In genomic region chr7:512146-512510, GRCh38 we compare ENCODE assay signal across 26 cellular contexts. TPM values are rescaled to one million over a fixed set of nuclear protein-coding genes. Genes with fewer than 3 reads are reported as not detected.
DNase-seq lines count a peak whose midpoint lies in the region; ATAC-seq, FAIRE-seq and TF ChIP-seq lines count a peak whose summit lies in the region.
"Had no signal": no experiment of that assay in that cellular context is flagged by ENCODE, and none has a peak within 500 bp of the region (broad histone marks: within the 10 kb centered on the region; RNA-seq: fewer than 3 reads in every experiment).

No MANE protein-coding gene starts in this region.

- no peak overlapping the region for H2BK120ac ChIP-seq in H1 (replicated peaks; ENCODE audit: low read depth, low read length)

- no peaks in the 10 kb centered on the region; the same call in 1 of the 2 replicates for H3K27me3 Mint-ChIP-seq in HFFc6 (ENCODE audit: insufficient read depth)

- no peak overlapping the region for H3K27ac Mint-ChIP-seq in HFFc6
- H3K27ac Mint-ChIP-seq: CD4-positive, CD25-positive, alpha-beta regulatory T cell; naive thymus-derived CD4-positive, alpha-beta T cell; T-cell had no signal

- H3K9ac ChIP-seq in SK-N-SH (no peak overlapping the region), H1 (replicated peaks in 1 of 4; ENCODE audit: extremely low read depth in 1 of 4, low read depth in 3 of 4, low read length in 3 of 4) (no peak overlapping the region)

- H2AK5ac ChIP-seq in H1 (ENCODE audit: low read depth, low read length) = no peak overlapping the region

- POLR2A ChIA-PET in SK-N-SH (lab: Yijun Ruan, JAX) = no interaction called here
- POLR2A ChIA-PET in H1 (lab: Charles Lee; ENCODE audit: partially characterized antibody) = interaction anchor here (1.4 kb wide), 1 partner anchor 76 kb away, joined by 3 read pairs; no protein-coding TSS in a partner anchor

- TF ChIP-seq CTCF in SK-N-SH (IDR thresholded peaks at IDR 0.05) = no peak
- no peak for TF ChIP-seq CTCF in H1 (IDR thresholded peaks at IDR 0.05; ENCODE audit: control extremely low read depth in 1 of 3, insufficient read depth in 1 of 3, low read depth in 1 of 3, low read length in 3 of 3)
- no peak for TF ChIP-seq CTCF in mucosa of descending colon (IDR thresholded peaks at IDR 0.05)
- no peak for TF ChIP-seq CTCF in transverse colon (IDR thresholded peaks at IDR 0.05)
- no peak for TF ChIP-seq CTCF in HFFc6 (IDR thresholded peaks at IDR 0.05)

- H3K4ac ChIP-seq in H1 (replicated peaks; ENCODE audit: insufficient read length, low read depth, low read length) = no peak overlapping the region

- H3K23ac ChIP-seq in H1 (ENCODE audit: insufficient read length) = no peak overlapping the region

- TF ChIP-seq RAD21 in SK-N-SH (IDR thresholded peaks at IDR 0.05; ENCODE audit: low read length) (no peak), H1 (IDR thresholded peaks at IDR 0.05 in 1 of 2, conservative IDR thresholded peaks at IDR 0.05 in 1 of 2; ENCODE audit: low read depth in 2 of 2, low read length in 2 of 2) (no peak)

- no peak overlapping the region for H3K18ac ChIP-seq in H1 (ENCODE audit: extremely low read depth, low read length)

- H3K27ac ChIP-seq in SK-N-SH (ENCODE audit: low read depth in 2 of 2, low read length in 1 of 2) = no peak overlapping the region
- H3K27ac ChIP-seq in H1 (ENCODE audit: low read depth, low read length) = no peak overlapping the region
- H3K27ac ChIP-seq in transverse colon = peak overlapping the region in 3 of 4 donors; percentile 50 to 97 (median 69)
- H3K27ac ChIP-seq: 22Rv1 had no signal

- H3K9me3 Mint-ChIP-seq in HFFc6 = no peaks in the 10 kb centered on the region
- H3K9me3 Mint-ChIP-seq: CD4-positive, CD25-positive, alpha-beta regulatory T cell; naive thymus-derived CD4-positive, alpha-beta T cell; T-cell had no signal

- 89% methylated on average over 15 of the region's 19 CpGs for WGBS in SK-N-SH (ENCODE audit: low lambda C conversion rate)
- WGBS in H1 (ENCODE audit: extremely low coverage in 1 of 2, insufficient coverage in 1 of 2, insufficient read length in 1 of 2, insufficient replicate concordance in 2 of 2, low coverage in 1 of 2, low lambda C conversion rate in 2 of 2, missing lambda C conversion rate in 1 of 2), 2 experiments = 92% methylated on average over 17 of the region's 19 CpGs; no CpG with 5 or more reads in 1 of the 2 experiments
- 88% methylated on average over 4 of the region's 19 CpGs; no CpG with 5 or more reads in 1 of the 2 donors for WGBS in transverse colon (ENCODE audit: low coverage in 1 of 2), 2 donors

- DNase-seq in SK-N-SH = no peak
- no peak for DNase-seq in H1 (ENCODE audit: low read depth in 1 of 2, low spot score in 2 of 2)
- DNase-seq in mucosa of descending colon = peak in 2 of 3 donors; percentile 65 to 68
- no peak for DNase-seq in transverse colon
- no peak for DNase-seq in frontal cortex (ENCODE audit: low spot score in 2 of 2)
- no peak for DNase-seq in central memory CD4-positive, alpha-beta T cell
- DNase-seq in HFFc6 = no peak
- DNase-seq: activated CD4-positive, CD25-positive, alpha-beta regulatory T cell treated with anti-CD3 and anti-CD28 coated beads, Interleukin-2, amount 50 U/mL, for 72 hours; activated CD8-positive, alpha-beta memory T cell treated with anti-CD3 and anti-CD28 coated beads for 24 hours; activated gamma-delta T cell treated with Interleukin-2 at 50 U/mL for 16 hours; activated T-cell treated with anti-CD3 and anti-CD28 coated beads, Interleukin-2, amount 50 U/mL, for 1 hour; CD4-positive, CD25-positive, alpha-beta regulatory T cell; dermis blood vessel endothelial cell; HCEC 1CT; kidney glomerular epithelial cell; NCI-H2081; NCI-H446; PC-3; retina; stimulated activated CD4-positive, alpha-beta T cell treated with anti-CD3 and anti-CD28 coated beads, Interleukin-4, amount 100 ng/mL, for 4 hours; stimulated activated naive CD4-positive, alpha-beta T cell treated with Interleukin-2 at 50 U/mL for 16 hours; T-cell had no signal

- CTCF ChIA-PET in SK-N-SH (lab: Yijun Ruan, JAX) = interaction anchor here (1.6 kb wide), 1 partner anchor 11 kb away, joined by 4 read pairs; no protein-coding TSS in a partner anchor
- CTCF ChIA-PET in H1 (lab: Charles Lee; ENCODE audit: partially characterized antibody) = interaction anchor here (0.7 kb wide), 1 partner anchor 179 kb away, joined by 3 read pairs; no protein-coding TSS in a partner anchor

- TF ChIP-seq EP300 in SK-N-SH (IDR thresholded peaks at IDR 0.05; ENCODE audit: borderline replicate concordance in 1 of 2, low read depth in 1 of 2, low read length in 1 of 2) (no peak), H1 (IDR thresholded peaks at IDR 0.05; ENCODE audit: borderline replicate concordance in 1 of 2, low read depth in 2 of 2, low read length in 2 of 2) (no peak), transverse colon (IDR thresholded peaks at IDR 0.05; ENCODE audit: low read depth) (no peak)

- H4K20me1 ChIP-seq in SK-N-SH (ENCODE audit: insufficient read depth) (peaks cover 69% of the 10 kb centered on the region), H1 (replicated peaks in 1 of 2; ENCODE audit: control insufficient read depth in 1 of 2, insufficient read depth in 2 of 2, low read length in 2 of 2) (peaks cover 7 to 14% of the 10 kb centered on the region in 2 experiments)

- in situ Hi-C loops in transverse colon (cut with MboI; ENCODE audit: low pct_ligation_motif_present in 1 of 4, low pct_unique_long_range_greater_than_20kb in 1 of 4, low sequenced_read_pairs in 3 of 4) = no loop called here

- no peaks in the 10 kb centered on the region; the same call in none of the 2 replicates for H3K79me1 ChIP-seq in H1 (ENCODE audit: low read depth, low read length)

- peak overlapping the region; percentile 60; the same call in 1 of the 2 replicates for H2BK5ac ChIP-seq in H1 (ENCODE audit: low read depth, low read length)

- H3K14ac ChIP-seq in H1 (ENCODE audit: insufficient read length) = no peak overlapping the region

- ATAC-seq in SK-N-SH treated with all-trans-retinoic acid at 6 μM for 48 hours = no peak
- peak; percentile 61 for ATAC-seq in mucosa of descending colon
- ATAC-seq: PC-3, T-cell had no signal

- H2BK12ac ChIP-seq in H1 (ENCODE audit: low read depth, low read length) = no peak overlapping the region

- H3F3A ChIP-seq in SK-N-SH (replicated peaks; ENCODE audit: insufficient read depth) = peaks cover 22% of the 10 kb centered on the region

- H3K9me2 ChIP-seq in SK-N-SH = no peaks in the 10 kb centered on the region

- H3K27me3 ChIP-seq in SK-N-SH (ENCODE audit: insufficient read depth) (no peaks in the 10 kb centered on the region), H1 (replicated peaks in 1 of 4; ENCODE audit: control insufficient read depth in 3 of 4, extremely low read depth in 1 of 4, insufficient read depth in 3 of 4, low read length in 3 of 4) (0 out of 7 replicates have a peak, but pooled peaks cover 0 to 1% (median 0%) of the 10 kb centered on the region in 4 experiments), transverse colon (no peaks in the 10 kb centered on the region)

- no peak overlapping the region for H4K5ac ChIP-seq in H1 (ENCODE audit: insufficient read length, low read depth, low read length)

- H2BK20ac ChIP-seq in H1 (ENCODE audit: low read length) = no peak overlapping the region

- intact Hi-C loops in mucosa of descending colon (cut with DNase I, micrococcal nuclease) = no loop called here
- intact Hi-C loops in transverse colon (cut with DNase I; ENCODE audit: low total_unique reads) = loop anchor here (10.0 kb wide), 2 partner anchors 213 to 263 kb away; partner anchors contain the start of genes DNAAF5 and PRKAR1B

- H3K36me3 ChIP-seq in SK-N-SH (replicated peaks in 1 of 2; ENCODE audit: control insufficient read depth in 1 of 2, insufficient read depth in 2 of 2, low read length in 1 of 2) = peaks cover 7 to 24% of the 10 kb centered on the region in 2 experiments
- H3K36me3 ChIP-seq in H1 (ENCODE audit: control insufficient read depth in 2 of 4, insufficient read depth in 4 of 4, low read length in 3 of 4) = peaks cover 0 to 16% (median 6%) of the 10 kb centered on the region in 4 experiments; a peak in 6 of 8 replicates
- no peaks in the 10 kb centered on the region for H3K36me3 ChIP-seq in mucosa of descending colon (ENCODE audit: low read depth)
- H3K36me3 ChIP-seq in transverse colon = peaks cover 0 to 13% (median 0%) of the 10 kb centered on the region in 4 donors

- peaks cover 7% of the 10 kb centered on the region for H3K36me3 Mint-ChIP-seq in HFFc6 (ENCODE audit: low read depth)
- H3K36me3 Mint-ChIP-seq: CD4-positive, CD25-positive, alpha-beta regulatory T cell; naive thymus-derived CD4-positive, alpha-beta T cell; T-cell had no signal

- H2AFZ ChIP-seq in SK-N-SH (ENCODE audit: low read depth) (no peak overlapping the region), H1 (ENCODE audit: low read length) (no peak overlapping the region)

- H3K4me2 ChIP-seq in SK-N-SH (peak overlapping the region; percentile 96; the same call in 1 of the 2 replicates), H1 (ENCODE audit: insufficient read depth in 1 of 2, low read depth in 2 of 2, low read length in 2 of 2) (no peak overlapping the region)

- no peaks in the 10 kb centered on the region for H3K9me3 ChIP-seq in SK-N-SH
- no peaks in the 10 kb centered on the region for H3K9me3 ChIP-seq in H1 (ENCODE audit: insufficient read depth in 2 of 2, low read depth in 1 of 2, low read length in 1 of 2)
- no peaks in the 10 kb centered on the region for H3K9me3 ChIP-seq in mucosa of descending colon
- H3K9me3 ChIP-seq in transverse colon = no peaks in the 10 kb centered on the region

- no peaks in the 10 kb centered on the region; the same call in 1 of the 2 replicates for H3K23me2 ChIP-seq in H1 (ENCODE audit: low read depth, low read length)

- no peak overlapping the region for H4K91ac ChIP-seq in H1 (replicated peaks; ENCODE audit: insufficient read length, low read length)

- H3K4me3 Mint-ChIP-seq in HFFc6 = no peak overlapping the region
- H3K4me3 Mint-ChIP-seq: CD4-positive, CD25-positive, alpha-beta regulatory T cell; naive thymus-derived CD4-positive, alpha-beta T cell; T-cell had no signal

- H3K4me1 ChIP-seq in SK-N-SH (ENCODE audit: control insufficient read depth in 1 of 2, insufficient read depth in 2 of 2, low read depth in 1 of 2, low read length in 1 of 2) (peaks cover 0 to 29% of the 10 kb centered on the region in 2 experiments; a peak in 2 of 4 replicates), H1 (replicated peaks in 1 of 4; ENCODE audit: control insufficient read depth in 3 of 4, insufficient read depth in 4 of 4, low read length in 3 of 4) (peaks cover 6 to 35% (median 15%) of the 10 kb centered on the region in 4 experiments), mucosa of descending colon (ENCODE audit: low read depth) (peaks cover 31% of the 10 kb centered on the region), transverse colon (peaks cover 32 to 53% (median 51%) of the 10 kb centered on the region in 4 donors)

- H4K8ac ChIP-seq in H1 (ENCODE audit: extremely low read depth, insufficient read depth, low read length) = peak overlapping the region; percentile 20; the same call in 1 of the 2 replicates

- no peak overlapping the region for H2BK15ac ChIP-seq in H1 (ENCODE audit: low read length)

- H3K4me3 ChIP-seq in SK-N-SH (ENCODE audit: low read depth in 2 of 2, low read length in 1 of 2) (no peak overlapping the region), H1 (ENCODE audit: extremely low read depth in 1 of 4, insufficient read depth in 2 of 4, low read depth in 3 of 4, low read length in 4 of 4) (no peak overlapping the region), mucosa of descending colon (no peak overlapping the region), transverse colon (no peak overlapping the region)

- no peak for TF ChIP-seq POLR2A in H1 (IDR thresholded peaks at IDR 0.05; ENCODE audit: control extremely low read depth in 1 of 2, low read depth in 2 of 2, low read length in 2 of 2)
- no peak for TF ChIP-seq POLR2A in transverse colon (IDR thresholded peaks at IDR 0.05)

- no peak overlapping the region for H3K56ac ChIP-seq in H1 (replicated peaks; ENCODE audit: insufficient read length, low read depth, low read length)

- H3K79me2 ChIP-seq in SK-N-SH (ENCODE audit: insufficient read depth) (peaks cover 84% of the 10 kb centered on the region), H1 (ENCODE audit: control insufficient read depth in 1 of 2, insufficient read depth in 2 of 2, low read length in 2 of 2) (peaks cover 0 to 45% of the 10 kb centered on the region in 2 experiments; a peak in 3 of 4 replicates)

- FAIRE-seq in H1 (lab: Jason Lieb, UNC) (no peak), frontal cortex (lab: Jason Lieb, UNC) (no peak)
- FAIRE-seq: TTC549 had no signal

- H3K4me1 Mint-ChIP-seq in HFFc6 (ENCODE audit: low read depth) = peaks cover 26% of the 10 kb centered on the region

RNA-seq across cellular contexts. Expression of gene PDGFA, which starts 7.5 kb away (rescaled TPM):
- polyA plus RNA-seq in SK-N-SH (2012; rRNA removed) (13.5 and 18.9 TPM in 2 replicates), H1 (2011; rRNA removed) (21.1 and 22.3 TPM in 2 replicates)
- 6.8 and 9.8 TPM in 2 replicates for polyA plus RNA-seq in SK-N-SH (2012; cell fraction: cytosol; rRNA removed)
- polyA plus RNA-seq in SK-N-SH (2012; cell fraction: nucleus; rRNA removed) = 36.8 and 43.2 TPM in 2 replicates
- total RNA-seq in H1 (2021; fragmentation: NEBNext Ultra II Directional; extraction: Animal tissue kit (Norgen Biotek cat#: 25700)) = 38.0 and 43.0 TPM in 2 replicates
- 18.1 TPM for polyA plus RNA-seq in H1 (2011; cell fraction: cytosol; rRNA removed)
- 42.6 TPM for polyA plus RNA-seq in H1 (2011; cell fraction: nucleus; rRNA removed)
- 42.0 to 59.5 TPM (median 51.8 TPM) in 4 replicates for polyA plus RNA-seq in H1 (2012, experiment 1 of 2)
- polyA plus RNA-seq in H1 (2012, experiment 2 of 2) = 33.3 TPM
- polyA plus RNA-seq in H1 (2013, experiment 1 of 2) = 34.8 TPM
- 38.8 TPM for polyA plus RNA-seq in H1 (2013, experiment 2 of 2)
- 46.5 and 53.1 TPM in 2 replicates for polyA minus RNA-seq in H1 (2011; rRNA and poly(A)+ RNA removed)
- polyA minus RNA-seq in H1 (2011; cell fraction: cytosol; rRNA and poly(A)+ RNA removed) = 78.2 TPM
- polyA minus RNA-seq in H1 (2011; cell fraction: nucleus; rRNA and poly(A)+ RNA removed) = 31.0 TPM
- total RNA-seq in mucosa of descending colon (10 to 100 TPM; 52.7 to 63.0 (median 57.5) TPM), transverse colon (100 to 1,000 TPM in 2 of 4 donors, 10 to 100 TPM in 2; 60.2 to 123 (median 104) TPM), frontal cortex (42.4 TPM)
- 1 to 10 TPM; 7.1 to 8.7 (median 7.8) TPM for total RNA-seq in HFFc6 (2021; fragmentation: NEBNext Ultra II Directional; extraction: Animal tissue kit (Norgen Biotek cat#: 25700))
- polyA plus RNA-seq: CD4-positive, CD25-positive, alpha-beta regulatory T cell; naive thymus-derived CD4-positive, alpha-beta T cell had no signal

Comparison
In these comparisons a context has a peak if more than half of its experiments do, and no peak if none do; other contexts are left out.
1. DNase-seq: peak in mucosa of descending colon (2 of 3); none in SK-N-SH (single experiment), H1 (0 of 2), transverse colon (single experiment), frontal cortex (0 of 2), central memory CD4-positive, alpha-beta T cell (single experiment) and HFFc6 (single experiment).
2. H3K27ac ChIP-seq: peak in transverse colon (3 of 4); none in SK-N-SH (0 of 2) and H1 (single experiment).